ENCODE assay signal across 19 cellular contexts in the genomic region with DNA sequence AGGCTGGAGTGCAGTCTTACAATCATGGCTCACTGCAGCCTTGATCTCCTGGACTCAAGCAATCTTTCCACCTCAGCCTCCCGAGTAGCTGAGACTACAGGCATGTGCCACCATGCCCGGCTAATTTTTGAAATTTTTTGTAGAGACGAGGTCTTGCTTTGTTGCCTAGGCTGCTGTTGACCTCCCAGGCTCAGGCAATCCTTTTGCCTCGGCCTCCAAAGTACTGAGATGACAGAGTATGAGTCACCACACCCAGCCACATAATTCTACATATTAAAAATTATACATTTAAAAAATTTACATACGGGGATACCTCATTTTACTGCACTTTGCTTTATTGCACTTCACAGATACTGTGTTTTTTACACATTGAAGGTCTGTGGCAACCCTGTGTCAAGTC.
DNase-seq lines count a peak whose midpoint lies in the region; ATAC-seq and TF ChIP-seq lines count a peak whose summit lies in the region.
"Had no signal": no experiment of that assay in that cellular context is flagged by ENCODE, and none has a peak within 500 bp of the region (broad histone marks: within the 10 kb centered on the region; RNA-seq: fewer than 3 reads in every experiment).

No MANE protein-coding gene starts in this region.

- H3K36me3 ChIP-seq in trophoblast cell (ENCODE audit: control insufficient read depth in 1 of 2, insufficient read depth in 2 of 2, low read length in 2 of 2), result peaks cover 3 to 5% of the 10 kb centered on the region in 2 experiments
- H3K36me3 ChIP-seq in BE2C, result peaks cover 31% of the 10 kb centered on the region
- H3K36me3 ChIP-seq: SJCRH30 had no signal

- H3K4me2 ChIP-seq in trophoblast cell (ENCODE audit: low read length), result no peak overlapping the region

- no CpG with 5 or more reads among the region's 5 CpGs for WGBS in trophoblast cell (ENCODE audit: extremely low coverage, insufficient coverage, insufficient read length)

- TF ChIP-seq CTCF in BE2C (IDR thresholded peaks at IDR 0.05; ENCODE audit: low read depth, low read length), result no peak

- no peak overlapping the region for H3K18ac ChIP-seq in trophoblast cell (ENCODE audit: low read length)

- no peak overlapping the region for H3K27ac Mint-ChIP-seq in activated CD8-positive, alpha-beta memory T cell treated with anti-CD3 and anti-CD28 coated beads, Interleukin-2, amount 10 ng/mL, durations not matched to agents 7 days and 5 days
- H3K27ac Mint-ChIP-seq: CD4-positive, CD25-positive, alpha-beta regulatory T cell had no signal

- no peak overlapping the region for H3K4me3 Mint-ChIP-seq in activated CD8-positive, alpha-beta memory T cell treated with anti-CD3 and anti-CD28 coated beads, Interleukin-2, amount 10 ng/mL, durations not matched to agents 7 days and 5 days
- H3K4me3 Mint-ChIP-seq: CD4-positive, CD25-positive, alpha-beta regulatory T cell had no signal

- H4K8ac ChIP-seq in trophoblast cell (ENCODE audit: low read depth, low read length), result no peak overlapping the region

- CTCF ChIA-PET in activated CD8-positive, alpha-beta memory T cell treated with anti-CD3 and anti-CD28 coated beads, Interleukin-2, amount 10 ng/mL, durations not matched to agents 7 days and 5 days (lab: Charles Lee), result interaction anchor here (1.2 kb wide), 1 partner anchor 16 kb away, joined by 3 read pairs; no protein-coding TSS in a partner anchor

- H3K9me3 Mint-ChIP-seq in activated CD8-positive, alpha-beta memory T cell treated with anti-CD3 and anti-CD28 coated beads, Interleukin-2, amount 10 ng/mL, durations not matched to agents 7 days and 5 days (ENCODE audit: low read depth), result peaks cover 2% of the 10 kb centered on the region

- H3K36me3 Mint-ChIP-seq in activated CD8-positive, alpha-beta memory T cell treated with anti-CD3 and anti-CD28 coated beads, Interleukin-2, amount 10 ng/mL, durations not matched to agents 7 days and 5 days, result peaks cover 40% of the 10 kb centered on the region

- no peak overlapping the region for H2AFZ ChIP-seq in trophoblast cell (ENCODE audit: insufficient read depth, low read length, poor library complexity)

- no peak overlapping the region for H2AK5ac ChIP-seq in trophoblast cell (ENCODE audit: low read length)

- no peak overlapping the region for H3K4ac ChIP-seq in trophoblast cell (ENCODE audit: low read depth, low read length)

- DNase-seq in activated CD8-positive, alpha-beta memory T cell treated with anti-CD3 and anti-CD28 coated beads, Interleukin-2, amount 10 ng/mL, durations not matched to agents 7 days and 5 days, result no peak
- no peak for DNase-seq in activated CD8-positive, alpha-beta memory T cell treated with anti-CD3 and anti-CD28 coated beads, Interleukin-2, amount 50 U/mL, for 48 hours
- DNase-seq in stimulated activated CD4-positive, alpha-beta T cell treated with anti-CD3 and anti-CD28 coated beads, Interleukin-1b, Interleukin-23, amount 100 ng/mL, for 48 hours, result peak; percentile 2
- DNase-seq in stimulated activated CD4-positive, alpha-beta T cell treated with anti-CD3 and anti-CD28 coated beads, Interleukin-12 subunit alpha, Interleukin-12 subunit beta, amount 100 ng/mL, for 4 hours, result no peak
- peak; percentile 71 to 88 for DNase-seq in trophoblast cell
- no peak for DNase-seq in BE2C
- DNase-seq: EL, GF-D8, IMR-90, NCI-H1417, NCI-H1694 treated with DMSO at 0.1 percent for 48 hours, NCI-H2081 treated with DMSO at 0.1 percent for 48 hours, NCI-H2171 treated with DMSO at 0.1 percent for 48 hours, NCI-H524 treated with DMSO at 0.1 percent for 48 hours, Peyer's patch, SJCRH30 had no signal

- H3K4me3 ChIP-seq in trophoblast cell (ENCODE audit: low read depth, low read length), result no peak overlapping the region
- no peak overlapping the region for H3K4me3 ChIP-seq in BE2C (ENCODE audit: low read depth, low read length)
- H3K4me3 ChIP-seq: Peyer's patch, SJCRH30 had no signal

- H3K9ac ChIP-seq in trophoblast cell (ENCODE audit: low read length), result no peak overlapping the region

- H3K27me3 ChIP-seq in trophoblast cell (ENCODE audit: insufficient read depth, low read length) (no peaks in the 10 kb centered on the region), BE2C (no peaks in the 10 kb centered on the region)
- H3K27me3 ChIP-seq: Peyer's patch, SJCRH30 had no signal

- H3K27ac ChIP-seq in trophoblast cell (ENCODE audit: low read depth, low read length), result no peak overlapping the region
- H3K27ac ChIP-seq: Peyer's patch, SJCRH30 had no signal

- H4K91ac ChIP-seq in trophoblast cell (ENCODE audit: low read depth, low read length), result no peak overlapping the region

- no peaks in the 10 kb centered on the region for H3K9me3 ChIP-seq in trophoblast cell (ENCODE audit: insufficient read depth, low read depth, low read length)
- no peaks in the 10 kb centered on the region for H3K9me3 ChIP-seq in BE2C
- H3K9me3 ChIP-seq: Peyer's patch had no signal

- no peaks in the 10 kb centered on the region for H3K27me3 Mint-ChIP-seq in activated CD8-positive, alpha-beta memory T cell treated with anti-CD3 and anti-CD28 coated beads, Interleukin-2, amount 10 ng/mL, durations not matched to agents 7 days and 5 days

- H3K14ac ChIP-seq in trophoblast cell (ENCODE audit: low read length), result no peak overlapping the region

- H2BK120ac ChIP-seq in trophoblast cell (ENCODE audit: insufficient read depth, low read length, poor library complexity), result no peak overlapping the region

- no peaks in the 10 kb centered on the region for H3K79me1 ChIP-seq in trophoblast cell (ENCODE audit: low read length)

- no peak overlapping the region for H4K12ac ChIP-seq in trophoblast cell (ENCODE audit: low read depth, low read length)

- H3K4me1 Mint-ChIP-seq in activated CD8-positive, alpha-beta memory T cell treated with anti-CD3 and anti-CD28 coated beads, Interleukin-2, amount 10 ng/mL, durations not matched to agents 7 days and 5 days, result peaks cover 11% of the 10 kb centered on the region

- H3K79me2 ChIP-seq in trophoblast cell (ENCODE audit: control insufficient read depth, insufficient read depth, low read length, poor library complexity), result no peaks in the 10 kb centered on the region

- no peak overlapping the region for H2BK12ac ChIP-seq in trophoblast cell (ENCODE audit: low read length)

- H3K4me1 ChIP-seq in trophoblast cell (ENCODE audit: control insufficient read depth in 1 of 2, insufficient read depth in 2 of 2, low read length in 2 of 2), result no peaks in the 10 kb centered on the region
- peaks cover 6% of the 10 kb centered on the region for H3K4me1 ChIP-seq in BE2C
- H3K4me1 ChIP-seq: SJCRH30 had no signal

- peak; percentile 33 for ATAC-seq in activated CD8-positive, alpha-beta memory T cell treated with anti-CD3 and anti-CD28 coated beads, Interleukin-2, amount 10 ng/mL, durations not matched to agents 7 days and 5 days
- ATAC-seq in GM21576 (IDR thresholded peaks at IDR 0.05; ENCODE audit: unreplicated experiment), result no peak
- ATAC-seq: HCT116 had no signal

- no peak overlapping the region for H2BK5ac ChIP-seq in trophoblast cell (ENCODE audit: low read depth, low read length, poor library complexity)

- no peak overlapping the region for H3K23ac ChIP-seq in trophoblast cell (ENCODE audit: low read length)

Comparison
In these comparisons a context has a peak if more than half of its experiments do, and no peak if none do; other contexts are left out.
1. DNase-seq: peak in stimulated activated CD4-positive, alpha-beta T cell treated with anti-CD3 and anti-CD28 coated beads, Interleukin-1b, Interleukin-23, amount 100 ng/mL, for 48 hours (single experiment) and trophoblast cell (2 of 2); none in activated CD8-positive, alpha-beta memory T cell treated with anti-CD3 and anti-CD28 coated beads, Interleukin-2, amount 10 ng/mL, durations not matched to agents 7 days and 5 days (single experiment), activated CD8-positive, alpha-beta memory T cell treated with anti-CD3 and anti-CD28 coated beads, Interleukin-2, amount 50 U/mL, for 48 hours (single experiment), stimulated activated CD4-positive, alpha-beta T cell treated with anti-CD3 and anti-CD28 coated beads, Interleukin-12 subunit alpha, Interleukin-12 subunit beta, amount 100 ng/mL, for 4 hours (single experiment) and BE2C (single experiment).